In the genomic region with DNA sequence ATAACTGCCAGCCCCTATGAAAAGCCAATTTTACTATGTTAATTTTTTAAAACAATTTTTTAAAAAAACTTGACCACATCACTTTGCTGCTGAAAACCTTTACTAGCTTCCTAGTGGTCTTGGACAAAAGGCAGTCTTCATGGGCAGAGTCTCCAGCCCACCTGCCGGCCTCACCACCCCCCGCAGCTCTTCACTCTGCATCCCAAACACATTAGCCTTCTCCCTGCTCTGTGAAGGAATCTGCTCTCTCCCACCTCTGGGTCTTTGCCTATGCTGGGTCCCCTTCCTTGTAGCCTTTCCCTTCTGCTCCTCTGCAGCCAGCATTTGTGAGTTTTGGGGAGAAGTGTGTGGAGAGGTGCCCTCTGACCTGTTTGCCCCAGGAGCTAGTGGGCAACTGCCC, we compare ENCODE assay signal across 19 cellular contexts.
"Had no signal": no experiment of that assay in that cellular context is flagged by ENCODE, and none has a peak within 500 bp of the region (broad histone marks: within the 10 kb centered on the region; RNA-seq: fewer than 3 reads in every experiment).

No MANE protein-coding gene starts in this region.

- H3K36me3 Mint-ChIP-seq: memory B cell had no signal

- FAIRE-seq: bronchial epithelial cell, frontal cortex, islet of Langerhans, TTC549 had no signal

- H3K4me1 Mint-ChIP-seq: activated CD8-positive, alpha-beta memory T cell treated with anti-CD3 and anti-CD28 coated beads, Interleukin-2, amount 10 ng/mL, durations not matched to agents 7 days and 5 days; activated naive CD8-positive, alpha-beta T cell treated with anti-CD3 and anti-CD28 coated beads, Interleukin-2, amount 50 U/mL, for 24 hours had no signal

- DNase-seq: activated CD4-positive, alpha-beta T cell treated with anti-CD3 and anti-CD28 coated beads, Interleukin-2, amount 50 U/mL, for 4 hours; activated CD8-positive, alpha-beta memory T cell treated with anti-CD3 and anti-CD28 coated beads, Interleukin-2, amount 10 ng/mL, durations not matched to agents 7 days and 5 days; activated naive CD8-positive, alpha-beta T cell treated with anti-CD3 and anti-CD28 coated beads, Interleukin-2, amount 50 U/mL, for 24 hours; activated T-cell treated with anti-CD3 and anti-CD28 coated beads, Interleukin-2, amount 50 U/mL, for 4 hours; heart left ventricle; left ventricle myocardium inferior; nephron progenitor cell; ovary; stimulated activated CD4-positive, alpha-beta T cell treated with anti-CD3 and anti-CD28 coated beads, Interleukin-4, amount 100 ng/mL, for 1 hour; stimulated activated CD8-positive, alpha-beta memory T cell treated with anti-CD3 and anti-CD28 coated beads, Interleukin-4, amount 100 ng/mL, for 48 hours; stimulated activated naive CD8-positive, alpha-beta T cell treated with anti-CD3 and anti-CD28 coated beads, Interleukin-15, Interleukin-2, amounts not matched to agents 100 U/mL and 50 U/mL, for 24 hours; T-helper 17 cell had no signal

- H3K9me3 Mint-ChIP-seq: activated naive CD8-positive, alpha-beta T cell treated with anti-CD3 and anti-CD28 coated beads, Interleukin-2, amount 50 U/mL, for 24 hours had no signal

- H3K4me1 ChIP-seq: ascending aorta, heart left ventricle, uterus had no signal

- H3K27ac Mint-ChIP-seq: activated CD8-positive, alpha-beta memory T cell treated with anti-CD3 and anti-CD28 coated beads, Interleukin-2, amount 10 ng/mL, durations not matched to agents 7 days and 5 days; activated naive CD8-positive, alpha-beta T cell treated with anti-CD3 and anti-CD28 coated beads, Interleukin-2, amount 50 U/mL, for 24 hours; memory B cell; nephron progenitor cell; T-helper 17 cell had no signal

- H3K4me3 ChIP-seq: ascending aorta, heart left ventricle, left ventricle myocardium inferior, ovary, uterus had no signal

- H3K27me3 ChIP-seq: ascending aorta, ovary had no signal

- H3K9me3 ChIP-seq: ascending aorta, uterus had no signal

- H3K36me3 ChIP-seq: ascending aorta, heart left ventricle, left ventricle myocardium inferior, ovary, uterus had no signal

- H3K27ac ChIP-seq: ascending aorta, heart left ventricle, left ventricle myocardium inferior, ovary, uterus had no signal

- ATAC-seq: activated CD8-positive, alpha-beta memory T cell treated with anti-CD3 and anti-CD28 coated beads, Interleukin-2, amount 10 ng/mL, durations not matched to agents 7 days and 5 days; activated naive CD8-positive, alpha-beta T cell treated with anti-CD3 and anti-CD28 coated beads, Interleukin-2, amount 50 U/mL, for 24 hours; activated T-cell treated with anti-CD3 and anti-CD28 coated beads, Interleukin-2, amount 50 U/mL, for 4 hours; heart left ventricle; stimulated activated naive CD8-positive, alpha-beta T cell treated with anti-CD3 and anti-CD28 coated beads, Interleukin-15, Interleukin-2, amounts not matched to agents 100 U/mL and 50 U/mL, for 24 hours; T-helper 17 cell had no signal

- H3K4me3 Mint-ChIP-seq: activated CD8-positive, alpha-beta memory T cell treated with anti-CD3 and anti-CD28 coated beads, Interleukin-2, amount 10 ng/mL, durations not matched to agents 7 days and 5 days; activated naive CD8-positive, alpha-beta T cell treated with anti-CD3 and anti-CD28 coated beads, Interleukin-2, amount 50 U/mL, for 24 hours; activated T-cell treated with anti-CD3 and anti-CD28 coated beads, Interleukin-2, amount 50 U/mL, for 4 hours; memory B cell; nephron progenitor cell; T-helper 17 cell had no signal
